Comparison of ENCODE assay signal across 8 cellular contexts in genomic region chr2:148875387-148876051, GRCh38. TPM values are rescaled to one million over a fixed set of nuclear protein-coding genes. Genes with fewer than 3 reads are reported as not detected.
DNase-seq lines count a peak whose midpoint lies in the region; ATAC-seq and TF ChIP-seq lines count a peak whose summit lies in the region.

No MANE protein-coding gene starts in this region.

- H3K36me3 Mint-ChIP-seq in WTC11: peaks cover 6% of the 10 kb centered on the region
- H3K36me3 Mint-ChIP-seq in stimulated activated effector memory CD8-positive, alpha-beta T cell treated with anti-CD3 and anti-CD28 coated beads, Interleukin-12 subunit alpha, Interleukin-12 subunit beta, amount 100 ng/mL, for 72 hours: no peaks in the 10 kb centered on the region

- TF ChIP-seq CTCF in WTC11 (IDR thresholded peaks at IDR 0.05) (no peak), right atrium auricular region (IDR thresholded peaks at IDR 0.05) (no peak)

- H3K27me3 ChIP-seq in BLaER1 treated with 17β-estradiol and CSF1 and Interleukin-3, amounts not matched to agents 10 nM and 100 nM: peaks cover 30 to 41% (median 35%) of the 10 kb centered on the region in 11 experiments
- peaks cover 12 to 15% of the 10 kb centered on the region in 2 donors for H3K27me3 ChIP-seq in right atrium auricular region

- ATAC-seq in GM18861 (IDR thresholded peaks at IDR 0.05; ENCODE audit: unreplicated experiment) (peak; percentile 16), HG03025 (IDR thresholded peaks at IDR 0.05; ENCODE audit: low FRiP score, unreplicated experiment) (peak; percentile 16), WTC11 (peak; percentile 12)
- ATAC-seq in stimulated activated effector memory CD8-positive, alpha-beta T cell treated with anti-CD3 and anti-CD28 coated beads, Interleukin-12 subunit alpha, Interleukin-12 subunit beta, amount 100 ng/mL, for 72 hours: peak; percentile 48

- H3K9me3 Mint-ChIP-seq in WTC11: peaks cover 21% of the 10 kb centered on the region
- no peaks in the 10 kb centered on the region for H3K9me3 Mint-ChIP-seq in stimulated activated effector memory CD8-positive, alpha-beta T cell treated with anti-CD3 and anti-CD28 coated beads, Interleukin-12 subunit alpha, Interleukin-12 subunit beta, amount 100 ng/mL, for 72 hours

- peaks cover 13% of the 10 kb centered on the region for H3K4me1 Mint-ChIP-seq in WTC11
- H3K4me1 Mint-ChIP-seq in stimulated activated effector memory CD8-positive, alpha-beta T cell treated with anti-CD3 and anti-CD28 coated beads, Interleukin-12 subunit alpha, Interleukin-12 subunit beta, amount 100 ng/mL, for 72 hours: peaks cover 17% of the 10 kb centered on the region

- POLR2A ChIA-PET in WTC11 (lab: Charles Lee): interaction anchor here (1.0 kb wide), 1 partner anchor 61 kb away, joined by 4 read pairs; no protein-coding TSS in a partner anchor

- peaks cover 0 to 11% (median 9%) of the 10 kb centered on the region in 11 experiments; a peak in 18 of 22 replicates for H3K9me3 ChIP-seq in BLaER1 treated with 17β-estradiol and CSF1 and Interleukin-3, amounts not matched to agents 10 nM and 100 nM (replicated peaks in 1 of 11)
- peaks cover 0 to 4% of the 10 kb centered on the region in 2 donors for H3K9me3 ChIP-seq in right atrium auricular region

- in situ Hi-C loops in KBM-7 (cut with MboI; ENCODE audit: low pct_unique_long_range_greater_than_20kb, low sequenced_read_pairs): no loop called here

- H3K4me1 ChIP-seq in BLaER1 treated with 17β-estradiol and CSF1 and Interleukin-3, amounts not matched to agents 10 nM and 100 nM: peaks cover 5 to 15% (median 12%) of the 10 kb centered on the region in 10 experiments; a peak in 16 of 20 replicates
- H3K4me1 ChIP-seq in right atrium auricular region: peaks cover 0 to 29% of the 10 kb centered on the region in 2 donors

- peaks cover 0 to 6% (median 0%) of the 10 kb centered on the region in 11 experiments; a peak in 1 of 22 replicates for H3K36me3 ChIP-seq in BLaER1 treated with 17β-estradiol and CSF1 and Interleukin-3, amounts not matched to agents 10 nM and 100 nM
- no peaks in the 10 kb centered on the region for H3K36me3 ChIP-seq in right atrium auricular region

- CTCF ChIA-PET in WTC11 (lab: Charles Lee): no interaction called here

- peaks cover 0 to 19% (median 6%) of the 10 kb centered on the region in 11 experiments; a peak in 7 of 22 replicates for H4K20me1 ChIP-seq in BLaER1 treated with 17β-estradiol and CSF1 and Interleukin-3, amounts not matched to agents 10 nM and 100 nM

- H3K27ac ChIP-seq in BLaER1 treated with 17β-estradiol and CSF1 and Interleukin-3, amounts not matched to agents 10 nM and 100 nM: no peak overlapping the region
- no peak overlapping the region for H3K27ac ChIP-seq in right atrium auricular region

- peak overlapping the region; percentile 88 to 99 (median 97) for H3K4me2 ChIP-seq in BLaER1 treated with 17β-estradiol and CSF1 and Interleukin-3, amounts not matched to agents 10 nM and 100 nM

- peak overlapping the region; percentile 47 to 72 (median 60) for H3K4me3 ChIP-seq in BLaER1 treated with 17β-estradiol and CSF1 and Interleukin-3, amounts not matched to agents 10 nM and 100 nM
- peak overlapping the region; percentile 28 to 62 for H3K4me3 ChIP-seq in right atrium auricular region

- H3K4me3 Mint-ChIP-seq in WTC11: peak overlapping the region; percentile 92
- peak overlapping the region; percentile 80 for H3K4me3 Mint-ChIP-seq in stimulated activated effector memory CD8-positive, alpha-beta T cell treated with anti-CD3 and anti-CD28 coated beads, Interleukin-12 subunit alpha, Interleukin-12 subunit beta, amount 100 ng/mL, for 72 hours

- no peak overlapping the region for H3K27ac Mint-ChIP-seq in WTC11
- peak overlapping the region; percentile 81 for H3K27ac Mint-ChIP-seq in stimulated activated effector memory CD8-positive, alpha-beta T cell treated with anti-CD3 and anti-CD28 coated beads, Interleukin-12 subunit alpha, Interleukin-12 subunit beta, amount 100 ng/mL, for 72 hours

- DNase-seq in WTC11 (ENCODE audit: low spot score) (no peak), right atrium auricular region (ENCODE audit: low spot score) (no peak), KG1 (lab: John Stamatoyannopoulos, UW) (no peak), KBM-7 (no peak)
- peak; percentile 11 to 55 for DNase-seq in stimulated activated effector memory CD8-positive, alpha-beta T cell treated with anti-CD3 and anti-CD28 coated beads, Interleukin-12 subunit alpha, Interleukin-12 subunit beta, amount 100 ng/mL, for 72 hours (ENCODE audit: low spot score in 2 of 2)

- H3K9ac ChIP-seq in BLaER1 treated with 17β-estradiol and CSF1 and Interleukin-3, amounts not matched to agents 10 nM and 100 nM: peak overlapping the region in 7 of 11 experiments; percentile 36 to 74 (median 62); a peak in 10 of 22 replicates

- H3K27me3 Mint-ChIP-seq in WTC11 (ENCODE audit: low read depth): peaks cover 27% of the 10 kb centered on the region

TF ChIP-seq in WTC11, 78 proteins besides CTCF, POLR2A, EP300 and RAD21:
- TF ChIP-seq CDX4 (CRISPR knock-in tag; IDR thresholded peaks at IDR 0.05; ENCODE audit: borderline replicate concordance) (no peak), ZNF263 (CRISPR knock-in tag; IDR thresholded peaks at IDR 0.05; ENCODE audit: low read depth) (no peak), JUN (CRISPR knock-in tag; IDR thresholded peaks at IDR 0.05) (no peak), ATF2 (CRISPR knock-in tag; IDR thresholded peaks at IDR 0.05; ENCODE audit: borderline replicate concordance, low read depth) (no peak), OVOL2 (CRISPR knock-in tag; IDR thresholded peaks at IDR 0.05; ENCODE audit: borderline replicate concordance) (no peak), CREM (CRISPR knock-in tag; IDR thresholded peaks at IDR 0.05) (no peak)

RNA-seq across cellular contexts. Expression of gene KIF5C, which starts 0.5 kb away (rescaled TPM):
- total RNA-seq in WTC11 (2021): 58.0 to 73.5 TPM (median 60.6 TPM) in 3 replicates
- total RNA-seq in right atrium auricular region: 1 to 10 TPM; 1.6 to 2.2 TPM

Comparison
In these comparisons a context has a peak if more than half of its experiments do, and no peak if none do; other contexts are left out.
1. DNase-seq: peak in stimulated activated effector memory CD8-positive, alpha-beta T cell treated with anti-CD3 and anti-CD28 coated beads, Interleukin-12 subunit alpha, Interleukin-12 subunit beta, amount 100 ng/mL, for 72 hours (2 of 2); none in WTC11 (single experiment), right atrium auricular region (single experiment), KG1 (single experiment) and KBM-7 (single experiment).
2. RNA of gene KIF5C, which starts 0.5 kb away (total RNA-seq): 58.0 to 73.5 TPM in WTC11; 1.6 to 2.2 TPM in right atrium auricular region; every median in the first group is over 10 times any median in the second.
3. Peak in every context shown above with its lines, with median percentiles within 50 percentile points of each other: ATAC-seq.